9 cellular contexts compared by ENCODE assay signal in genomic region chr5:172768098-172768572, GRCh38. TPM values are rescaled to one million over a fixed set of nuclear protein-coding genes. Genes with fewer than 3 reads are reported as not detected.
DNase-seq lines count a peak whose midpoint lies in the region; ATAC-seq and TF ChIP-seq lines count a peak whose summit lies in the region.
"Had no signal": no experiment of that assay in that cellular context is flagged by ENCODE, and none has a peak within 500 bp of the region (broad histone marks: within the 10 kb centered on the region; RNA-seq: fewer than 3 reads in every experiment).

No MANE protein-coding gene starts in this region.

- no peak for TF ChIP-seq POLR2A in suprapubic skin (IDR thresholded peaks at IDR 0.05)

- TF ChIP-seq CTCF in Loucy (conservative IDR thresholded peaks at IDR 0.05; ENCODE audit: low read length) = no peak
- TF ChIP-seq CTCF in cardiac fibroblast (IDR thresholded peaks at IDR 0.05; ENCODE audit: low read depth, low read length) = no peak
- no peak for TF ChIP-seq CTCF in suprapubic skin (IDR thresholded peaks at IDR 0.05)

- H3K9me3 ChIP-seq in Loucy (ENCODE audit: insufficient read depth, low read depth, low read length) (no peaks in the 10 kb centered on the region), mesenchymal stem cell (ENCODE audit: control insufficient read depth, low read length) (no peaks in the 10 kb centered on the region), suprapubic skin (no peaks in the 10 kb centered on the region), HAP-1 (no peaks in the 10 kb centered on the region)

- DNase-seq in cardiac fibroblast (ENCODE audit: low read depth in 2 of 2) = no peak
- DNase-seq in mesenchymal stem cell = no peak
- DNase-seq in suprapubic skin (ENCODE audit: low spot score in 2 of 2) = no peak
- no peak for DNase-seq in HAP-1 (ENCODE audit: low spot score in 2 of 2)
- no peak for DNase-seq in activated CD8-positive, alpha-beta memory T cell treated with anti-CD3 and anti-CD28 coated beads, Interleukin-2, amount 50 U/mL, for 4 hours
- DNase-seq in SKM-1 treated with dmso at 0.1 percent for 144 hours (lab: John Stamatoyannopoulos, UW; ENCODE audit: unreplicated experiment) = no peak
- DNase-seq: activated gamma-delta T cell treated with Interleukin-2 at 50 U/mL for 16 hours had no signal

- no peak overlapping the region for H3K23ac ChIP-seq in mesenchymal stem cell (ENCODE audit: low read length in 2 of 2)

- TF ChIP-seq EP300 in suprapubic skin (IDR thresholded peaks at IDR 0.05) = no peak

- no peak for ATAC-seq in GM21528 (IDR thresholded peaks at IDR 0.05; ENCODE audit: low FRiP score, unreplicated experiment)

- no peak overlapping the region for H2BK5ac ChIP-seq in mesenchymal stem cell (ENCODE audit: low read depth, low read length, poor library complexity, severe bottlenecking)

- 79% methylated on average over 5 of the region's 5 CpGs for WGBS in mesenchymal stem cell
- WGBS in suprapubic skin = 24% methylated on average over 5 of the region's 5 CpGs

- H3K9ac ChIP-seq in Loucy (ENCODE audit: low read depth, low read length, poor library complexity, severe bottlenecking) (no peak overlapping the region), mesenchymal stem cell (ENCODE audit: low read length) (peak overlapping the region; percentile 98)

- peaks cover 11% of the 10 kb centered on the region; the same call in 1 of the 2 replicates for H3K36me3 ChIP-seq in Loucy (ENCODE audit: insufficient read depth, low read length)
- peaks cover 21 to 39% of the 10 kb centered on the region in 2 experiments for H3K36me3 ChIP-seq in mesenchymal stem cell (ENCODE audit: control insufficient read depth in 1 of 2, insufficient read depth in 2 of 2, low read depth in 1 of 2, low read length in 2 of 2)
- H3K36me3 ChIP-seq in suprapubic skin = peaks cover 36% of the 10 kb centered on the region
- H3K36me3 ChIP-seq in HAP-1 (replicated peaks) = peaks cover 25% of the 10 kb centered on the region

- H2BK12ac ChIP-seq in mesenchymal stem cell (ENCODE audit: low read length in 2 of 2) = no peak overlapping the region

- H3K27ac ChIP-seq in mesenchymal stem cell (ENCODE audit: low read length, poor library complexity, severe bottlenecking) (peak overlapping the region; percentile 92), suprapubic skin (peak overlapping the region; percentile 100)

- peaks cover 20% of the 10 kb centered on the region for H4K20me1 ChIP-seq in Loucy (ENCODE audit: insufficient read depth, low read length, poor library complexity, severe bottlenecking)

- peak overlapping the region; percentile 97 for H3K4me2 ChIP-seq in Loucy (ENCODE audit: low read depth, low read length, poor library complexity, severe bottlenecking)
- H3K4me2 ChIP-seq in mesenchymal stem cell (ENCODE audit: low read length, poor library complexity, severe bottlenecking) = peak overlapping the region; percentile 57

- no peak overlapping the region for H2BK15ac ChIP-seq in mesenchymal stem cell (ENCODE audit: low read depth, poor library complexity, severe bottlenecking)

- no peak overlapping the region for H2AK5ac ChIP-seq in mesenchymal stem cell (ENCODE audit: low read length, severe bottlenecking)

- H3K9me2 ChIP-seq in Loucy (replicated peaks; ENCODE audit: low read depth, low read length) = no peaks in the 10 kb centered on the region

- peaks cover 4% of the 10 kb centered on the region; the same call in 1 of the 2 replicates for H3F3A ChIP-seq in Loucy (ENCODE audit: low read depth)

- H2AFZ ChIP-seq in Loucy (ENCODE audit: low read length) = no peak overlapping the region
- no peak overlapping the region for H2AFZ ChIP-seq in mesenchymal stem cell (ENCODE audit: low read depth, low read length)

- H3K27me3 ChIP-seq in Loucy (ENCODE audit: insufficient read depth, low read length, poor library complexity, severe bottlenecking) = no peaks in the 10 kb centered on the region
- no peaks in the 10 kb centered on the region for H3K27me3 ChIP-seq in mesenchymal stem cell (ENCODE audit: control insufficient read depth in 1 of 2, insufficient read depth in 1 of 2, low read length in 2 of 2)
- H3K27me3 ChIP-seq in suprapubic skin = no peaks in the 10 kb centered on the region
- no peaks in the 10 kb centered on the region for H3K27me3 ChIP-seq in HAP-1 (ENCODE audit: low read depth)

- peaks cover 37% of the 10 kb centered on the region for H3K79me2 ChIP-seq in Loucy (ENCODE audit: insufficient read depth, low read length)

- H3K79me1 ChIP-seq in mesenchymal stem cell (replicated peaks; ENCODE audit: low read length, poor library complexity, severe bottlenecking) = no peaks in the 10 kb centered on the region

- in situ Hi-C loops in HAP-1 (cut with MboI; ENCODE audit: low sequenced_read_pairs) = no loop called here

- no peak overlapping the region for H3K4ac ChIP-seq in mesenchymal stem cell (ENCODE audit: low read depth in 1 of 2, low read length in 2 of 2)

- no peak overlapping the region for H3K14ac ChIP-seq in mesenchymal stem cell (ENCODE audit: low read length in 2 of 2)

- H3K4me1 ChIP-seq in Loucy (ENCODE audit: insufficient read depth, low read length, poor library complexity, severe bottlenecking) (peaks cover 20% of the 10 kb centered on the region), mesenchymal stem cell (ENCODE audit: control insufficient read depth, insufficient read depth, low read depth, low read length) (peaks cover 18% of the 10 kb centered on the region), suprapubic skin (peaks cover 55% of the 10 kb centered on the region), HAP-1 (peaks cover 33% of the 10 kb centered on the region)

- peak overlapping the region; percentile 94 for H3K4me3 ChIP-seq in Loucy (ENCODE audit: low read length, poor library complexity, severe bottlenecking)
- peak overlapping the region; percentile 66 to 82 for H3K4me3 ChIP-seq in cardiac fibroblast (replicated peaks in 1 of 2; ENCODE audit: low read depth in 2 of 2, low read length in 2 of 2)
- peak overlapping the region in 1 of 2 experiments; percentile 93 for H3K4me3 ChIP-seq in mesenchymal stem cell (ENCODE audit: insufficient read depth in 1 of 2, low read depth in 1 of 2, low read length in 2 of 2)
- peak overlapping the region; percentile 97 for H3K4me3 ChIP-seq in suprapubic skin
- no peak overlapping the region for H3K4me3 ChIP-seq in HAP-1

- H4K8ac ChIP-seq in mesenchymal stem cell (ENCODE audit: low read length) = no peak overlapping the region

- H4K91ac ChIP-seq in mesenchymal stem cell (ENCODE audit: low read length) = no peak overlapping the region

- no peak overlapping the region for H2BK120ac ChIP-seq in mesenchymal stem cell (ENCODE audit: low read depth, low read length)

- H3K18ac ChIP-seq in mesenchymal stem cell (ENCODE audit: low read depth in 1 of 2, low read length in 2 of 2) = no peak overlapping the region

RNA-seq across cellular contexts. Expression of gene DUSP1, which starts 2.9 kb away (rescaled TPM):
- polyA plus RNA-seq in mesenchymal stem cell (2013, experiment 1 of 2) = 214 TPM
- polyA plus RNA-seq in mesenchymal stem cell (2013, experiment 2 of 2) = 205 TPM
- total RNA-seq in suprapubic skin = 1,000 to 10,000 TPM; 1,246 to 2,948 (median 1,762) TPM
